In the genomic region with DNA sequence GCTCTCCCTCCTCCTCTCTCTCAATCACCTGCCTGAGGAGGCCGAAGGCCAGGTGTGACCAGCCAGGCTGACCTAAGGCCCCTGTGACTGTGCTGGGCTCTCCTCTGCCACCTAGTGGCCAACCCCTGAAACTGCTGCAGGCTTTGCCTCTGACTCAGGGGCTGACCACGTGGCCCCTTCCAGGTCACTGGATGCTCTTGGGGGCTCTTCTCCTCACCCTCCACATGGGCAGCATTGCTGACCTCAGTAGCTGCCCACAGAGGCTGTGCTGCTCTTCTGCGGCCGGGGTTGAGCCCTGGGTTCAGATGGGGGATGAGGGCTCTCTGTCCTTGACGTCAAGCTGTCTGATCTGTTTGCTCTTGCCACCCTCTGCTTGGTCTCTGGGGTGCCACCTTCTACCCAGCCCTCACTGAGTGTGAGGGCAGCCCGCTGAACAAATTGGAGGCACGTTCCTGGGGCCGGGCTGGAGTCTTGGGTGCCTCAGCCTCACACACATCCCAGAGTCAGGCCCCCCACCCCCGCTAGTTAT, we compare ENCODE assay signal across 8 cellular contexts.
DNase-seq lines count a peak whose midpoint lies in the region; ATAC-seq, FAIRE-seq and TF ChIP-seq lines count a peak whose summit lies in the region.

No MANE protein-coding gene starts in this region.

- TF ChIP-seq POLR2A in HepG2 (IDR thresholded peaks at IDR 0.05; ENCODE audit: insufficient read depth in 1 of 2, low read depth in 2 of 2, low read length in 2 of 2), result no peak

- H3K9me3 Mint-ChIP-seq in chondrocyte (ENCODE audit: low read depth), result peaks cover 9% of the 10 kb centered on the region

- H3K27ac ChIP-seq in HepG2 (ENCODE audit: extremely low read length, insufficient read depth, low read length), result no peak overlapping the region

- H3K36me3 Mint-ChIP-seq in chondrocyte (ENCODE audit: low read depth), result peaks cover 4% of the 10 kb centered on the region

- peaks cover 30% of the 10 kb centered on the region for H3K4me1 Mint-ChIP-seq in chondrocyte (ENCODE audit: low read depth)

- CTCF ChIA-PET in HepG2 (lab: Yijun Ruan, JAX; ENCODE audit: low intra/inter-chr PET ratio, low total read pairs), result interaction anchor here (1.5 to 1.6 kb wide), 2 partner anchors 185 to 251 kb away, joined by 4 to 7 read pairs; no protein-coding TSS in a partner anchor

- H3K79me2 ChIP-seq in HepG2 (ENCODE audit: insufficient read depth, low read length), result no peaks in the 10 kb centered on the region

- no peaks in the 10 kb centered on the region for H3K4me1 ChIP-seq in HepG2 (ENCODE audit: insufficient read depth, low read length)

- in situ Hi-C loops in HepG2 (cut with HindIII; ENCODE audit: extremely low pct_ligation_motif_present, low pct_unique_long_range_greater_than_20kb), result no loop called here

- TF ChIP-seq CTCF in AG09309 (IDR thresholded peaks at IDR 0.05; ENCODE audit: control insufficient read depth, insufficient read depth, low read depth, low read length, missing control alignments) (peak; percentile 99), chondrocyte (IDR thresholded peaks at IDR 0.05) (peak; percentile 98), HepG2 (CRISPR knock-in tag; IDR thresholded peaks at IDR 0.05) (peak; percentile 98)

- peaks cover 10 to 52% of the 10 kb centered on the region in 2 experiments; a peak in 3 of 5 replicates for H3K27me3 ChIP-seq in HepG2 (ENCODE audit: control insufficient read depth in 1 of 2, insufficient read depth in 2 of 2, low read length in 2 of 2)

- peak; percentile 65 for ATAC-seq in GM18511 (IDR thresholded peaks at IDR 0.05; ENCODE audit: unreplicated experiment)
- ATAC-seq in HepG2, result peak; percentile 92
- no peak for ATAC-seq in HG02623 (IDR thresholded peaks at IDR 0.05; ENCODE audit: unreplicated experiment)

- H3K9me3 ChIP-seq in HepG2 (ENCODE audit: low read length), result no peaks in the 10 kb centered on the region

- peak; percentile 81 for TF ChIP-seq RAD21 in HepG2 (CRISPR knock-in tag; IDR thresholded peaks at IDR 0.05)

- DNase-seq in AG09309 (ENCODE audit: low read depth) (no peak), KG1 (lab: John Stamatoyannopoulos, UW) (peak; percentile 3), UCSD-AML1 (lab: John Stamatoyannopoulos, UW; ENCODE audit: unreplicated experiment) (peak; percentile 35), chondrocyte (ENCODE audit: low spot score) (peak; percentile 72), HepG2 (ENCODE audit: low spot score) (peak; percentile 58)
- peak; percentile 12 for DNase-seq in stimulated activated CD8-positive, alpha-beta memory T cell treated with anti-CD3 and anti-CD28 coated beads, Interleukin-15, amount 100 ng/mL, for 1 hour (ENCODE audit: low read depth)

- H4K20me1 ChIP-seq in HepG2 (ENCODE audit: insufficient read depth, low read length), result no peaks in the 10 kb centered on the region; the same call in 1 of the 2 replicates

- no peak overlapping the region for H3K4me2 ChIP-seq in HepG2 (ENCODE audit: low read depth, low read length)

- POLR2A ChIA-PET in HepG2 (lab: Yijun Ruan, JAX), result no interaction called here

- H3K4me3 Mint-ChIP-seq in chondrocyte (ENCODE audit: unreplicated experiment), result no peak overlapping the region

- no peak overlapping the region for H2AFZ ChIP-seq in HepG2 (ENCODE audit: low read length)

- no peaks in the 10 kb centered on the region for H3K36me3 ChIP-seq in HepG2 (replicated peaks in 1 of 2; ENCODE audit: control insufficient read depth in 1 of 2, insufficient read depth in 2 of 2, low read length in 2 of 2)

- no peak overlapping the region for H3K9ac ChIP-seq in HepG2 (ENCODE audit: insufficient read depth, low read depth, low read length)

- H3K27ac Mint-ChIP-seq in chondrocyte (ENCODE audit: unreplicated experiment), result no peak overlapping the region

- intact Hi-C loops in HepG2 (cut with micrococcal nuclease; ENCODE audit: unreplicated experiment), result no loop called here

- TF ChIP-seq EP300 in HepG2 (IDR thresholded peaks at IDR 0.05; ENCODE audit: low read depth in 2 of 2, low read length in 2 of 2) (no peak), HepG2 (CRISPR knock-in tag; IDR thresholded peaks at IDR 0.05; ENCODE audit: borderline replicate concordance) (no peak)

- no peak overlapping the region for H3K4me3 ChIP-seq in AG09309 (ENCODE audit: control insufficient read depth, low read depth, low read length)
- H3K4me3 ChIP-seq in HepG2 (replicated peaks in 1 of 3; ENCODE audit: insufficient read depth in 1 of 3, low read depth in 2 of 3, low read length in 3 of 3), result no peak overlapping the region

- H3K27me3 Mint-ChIP-seq in chondrocyte (ENCODE audit: low read depth), result peaks cover 9% of the 10 kb centered on the region

- FAIRE-seq in HepG2 (lab: Jason Lieb, UNC), result peak; percentile 94

- WGBS in HepG2 (ENCODE audit: low lambda C conversion rate), result 14% methylated on average over 8 of the region's 9 CpGs

- no TSS peak for BruUV-seq in HepG2 (replicated peaks; lab: Mats Ljungman, UMichigan)

TF ChIP-seq in HepG2, 621 proteins besides CTCF, POLR2A, EP300 and RAD21 (continues in another document):
- TF ChIP-seq GABPB1 (CRISPR knock-in tag; IDR thresholded peaks at IDR 0.05) (0 out of 2 replicates have a peak, but pooled peaks have one; percentile 26), SIX4 (CRISPR knock-in tag; IDR thresholded peaks at IDR 0.05) (no peak), ZC3H13 (CRISPR knock-in tag; IDR thresholded peaks at IDR 0.05) (no peak), NFIB (CRISPR knock-in tag; IDR thresholded peaks at IDR 0.05; ENCODE audit: borderline replicate concordance) (no peak), ERF (CRISPR knock-in tag; IDR thresholded peaks at IDR 0.05) (no peak), ARHGAP35 (CRISPR knock-in tag; IDR thresholded peaks at IDR 0.05; ENCODE audit: borderline replicate concordance) (no peak), ZNF878 (CRISPR knock-in tag; IDR thresholded peaks at IDR 0.05) (no peak), SMAD1 (CRISPR knock-in tag; IDR thresholded peaks at IDR 0.05; ENCODE audit: borderline replicate concordance, low read depth) (0 out of 2 replicates have a peak, but pooled peaks have one; percentile 32), ZNF768 (CRISPR knock-in tag; IDR thresholded peaks at IDR 0.05) (peak; percentile 53; the same call in 1 of the 2 replicates), ZNF282 (IDR thresholded peaks at IDR 0.05; ENCODE audit: partially characterized antibody) (no peak), ZNF709 (CRISPR knock-in tag; IDR thresholded peaks at IDR 0.05) (0 out of 2 replicates have a peak, but pooled peaks have one; percentile 38), ZNF292 (CRISPR knock-in tag; IDR thresholded peaks at IDR 0.05; ENCODE audit: borderline replicate concordance, low read depth) (no peak), ZNF30 (CRISPR knock-in tag; IDR thresholded peaks at IDR 0.05) (no peak), FOSL2 (CRISPR knock-in tag; IDR thresholded peaks at IDR 0.05) (peak; percentile 80), KAT2B (IDR thresholded peaks at IDR 0.05; ENCODE audit: borderline replicate concordance, low read depth, low read length) (no peak), RARA (CRISPR knock-in tag; IDR thresholded peaks at IDR 0.05) (no peak)
- TF ChIP-seq, protein P1, sequence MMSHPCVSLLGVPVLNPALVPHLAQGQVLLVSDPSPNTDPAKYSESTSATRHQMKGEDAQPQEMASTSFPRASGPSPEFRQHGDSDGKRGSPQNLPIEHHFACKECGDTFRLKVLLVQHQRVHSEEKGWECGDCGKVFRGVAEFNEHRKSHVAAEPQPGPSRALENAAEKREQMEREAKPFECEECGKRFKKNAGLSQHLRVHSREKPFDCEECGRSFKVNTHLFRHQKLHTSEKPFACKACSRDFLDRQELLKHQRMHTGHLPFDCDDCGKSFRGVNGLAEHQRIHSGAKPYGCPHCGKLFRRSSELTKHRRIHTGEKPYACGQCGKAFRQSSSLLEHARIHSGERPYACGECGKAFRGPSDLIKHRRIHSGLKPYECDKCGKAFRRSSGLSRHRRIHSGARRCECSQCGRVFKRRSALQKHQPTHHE (CRISPR knock-in tag; IDR thresholded peaks at IDR 0.05; ENCODE audit: borderline replicate concordance), result no peak
- TF ChIP-seq, protein P2, sequence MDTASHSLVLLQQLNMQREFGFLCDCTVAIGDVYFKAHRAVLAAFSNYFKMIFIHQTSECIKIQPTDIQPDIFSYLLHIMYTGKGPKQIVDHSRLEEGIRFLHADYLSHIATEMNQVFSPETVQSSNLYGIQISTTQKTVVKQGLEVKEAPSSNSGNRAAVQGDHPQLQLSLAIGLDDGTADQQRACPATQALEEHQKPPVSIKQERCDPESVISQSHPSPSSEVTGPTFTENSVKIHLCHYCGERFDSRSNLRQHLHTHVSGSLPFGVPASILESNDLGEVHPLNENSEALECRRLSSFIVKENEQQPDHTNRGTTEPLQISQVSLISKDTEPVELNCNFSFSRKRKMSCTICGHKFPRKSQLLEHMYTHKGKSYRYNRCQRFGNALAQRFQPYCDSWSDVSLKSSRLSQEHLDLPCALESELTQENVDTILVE (CRISPR knock-in tag; IDR thresholded peaks at IDR 0.05), result 0 out of 2 replicates have a peak, but pooled peaks have one; percentile 34
- TF ChIP-seq, protein P3, sequence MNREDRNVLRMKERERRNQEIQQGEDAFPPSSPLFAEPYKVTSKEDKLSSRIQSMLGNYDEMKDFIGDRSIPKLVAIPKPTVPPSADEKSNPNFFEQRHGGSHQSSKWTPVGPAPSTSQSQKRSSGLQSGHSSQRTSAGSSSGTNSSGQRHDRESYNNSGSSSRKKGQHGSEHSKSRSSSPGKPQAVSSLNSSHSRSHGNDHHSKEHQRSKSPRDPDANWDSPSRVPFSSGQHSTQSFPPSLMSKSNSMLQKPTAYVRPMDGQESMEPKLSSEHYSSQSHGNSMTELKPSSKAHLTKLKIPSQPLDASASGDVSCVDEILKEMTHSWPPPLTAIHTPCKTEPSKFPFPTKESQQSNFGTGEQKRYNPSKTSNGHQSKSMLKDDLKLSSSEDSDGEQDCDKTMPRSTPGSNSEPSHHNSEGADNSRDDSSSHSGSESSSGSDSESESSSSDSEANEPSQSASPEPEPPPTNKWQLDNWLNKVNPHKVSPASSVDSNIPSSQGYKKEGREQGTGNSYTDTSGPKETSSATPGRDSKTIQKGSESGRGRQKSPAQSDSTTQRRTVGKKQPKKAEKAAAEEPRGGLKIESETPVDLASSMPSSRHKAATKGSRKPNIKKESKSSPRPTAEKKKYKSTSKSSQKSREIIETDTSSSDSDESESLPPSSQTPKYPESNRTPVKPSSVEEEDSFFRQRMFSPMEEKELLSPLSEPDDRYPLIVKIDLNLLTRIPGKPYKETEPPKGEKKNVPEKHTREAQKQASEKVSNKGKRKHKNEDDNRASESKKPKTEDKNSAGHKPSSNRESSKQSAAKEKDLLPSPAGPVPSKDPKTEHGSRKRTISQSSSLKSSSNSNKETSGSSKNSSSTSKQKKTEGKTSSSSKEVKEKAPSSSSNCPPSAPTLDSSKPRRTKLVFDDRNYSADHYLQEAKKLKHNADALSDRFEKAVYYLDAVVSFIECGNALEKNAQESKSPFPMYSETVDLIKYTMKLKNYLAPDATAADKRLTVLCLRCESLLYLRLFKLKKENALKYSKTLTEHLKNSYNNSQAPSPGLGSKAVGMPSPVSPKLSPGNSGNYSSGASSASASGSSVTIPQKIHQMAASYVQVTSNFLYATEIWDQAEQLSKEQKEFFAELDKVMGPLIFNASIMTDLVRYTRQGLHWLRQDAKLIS (CRISPR knock-in tag; IDR thresholded peaks at IDR 0.05), result no peak
